30 cellular contexts compared by ENCODE assay signal in the genomic region with DNA sequence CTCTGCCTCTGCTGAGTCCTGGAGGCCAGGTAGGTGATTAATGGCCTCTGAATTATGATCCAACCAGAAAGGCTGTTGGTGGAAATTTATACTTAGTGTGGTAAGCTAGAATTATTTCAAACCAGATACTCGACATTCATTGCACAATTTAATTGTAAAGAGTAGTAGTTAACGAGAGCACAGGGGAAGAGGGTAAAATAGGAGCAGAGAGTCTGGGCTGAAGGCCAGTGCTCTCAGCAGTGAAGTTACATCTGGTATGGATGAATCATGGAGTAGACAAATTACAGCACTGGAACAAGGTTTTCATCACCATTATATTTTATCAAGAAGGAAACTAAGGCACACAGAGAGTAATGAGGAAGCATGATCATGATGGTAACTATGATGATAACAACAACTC.
A peak's percentile ranks its signal among the peaks of the same experiment; 100 is the strongest.
DNase-seq lines count a peak whose midpoint lies in the region; ATAC-seq and TF ChIP-seq lines count a peak whose summit lies in the region.
"Had no signal": no experiment of that assay in that cellular context is flagged by ENCODE, and none has a peak within 500 bp of the region (broad histone marks: within the 10 kb centered on the region; RNA-seq: fewer than 3 reads in every experiment).

No MANE protein-coding gene starts in this region.

- ATAC-seq in HG03108 (IDR thresholded peaks at IDR 0.05; ENCODE audit: unreplicated experiment), result no peak
- ATAC-seq in GM21360 (IDR thresholded peaks at IDR 0.05; ENCODE audit: unreplicated experiment), result no peak
- ATAC-seq: activated CD4-positive, CD25-positive, alpha-beta regulatory T cell treated with anti-CD3 and anti-CD28 coated beads, Interleukin-2, amount 50 U/mL, for 24 hours; gastroesophageal sphincter had no signal

- TF ChIP-seq CTCF in HFFc6 (IDR thresholded peaks at IDR 0.05) (no peak), brain microvascular endothelial cell (IDR thresholded peaks at IDR 0.05; ENCODE audit: low read depth, low read length, missing control alignments) (no peak)

- H3K27ac Mint-ChIP-seq in HFFc6, result no peak overlapping the region
- H3K27ac Mint-ChIP-seq: activated T-helper 1 cell treated with anti-CD3 and anti-CD28 coated beads, Interleukin-12 subunit alpha, Interleukin-12 subunit beta, Interleukin-2, Interleukin-4 antibody, amounts not matched to agents 30 ng/mL and 10 ng/mL and 1 ng/mL, durations not matched to agents 14 hours and 24 hours and 36 hours; CD4-positive, alpha-beta T cell; immature natural killer cell had no signal

- H3K36me3 Mint-ChIP-seq in HFFc6 (ENCODE audit: low read depth), result no peaks in the 10 kb centered on the region; the same call in 1 of the 2 replicates
- H3K36me3 Mint-ChIP-seq: immature natural killer cell had no signal

- H3K27me3 Mint-ChIP-seq in HFFc6 (ENCODE audit: insufficient read depth), result peaks cover 1% of the 10 kb centered on the region

- no peaks in the 10 kb centered on the region for H3K27me3 ChIP-seq in brain microvascular endothelial cell (replicated peaks)
- H3K27me3 ChIP-seq: ascending aorta, gastroesophageal sphincter had no signal

- H3K4me3 ChIP-seq in brain microvascular endothelial cell (ENCODE audit: low read depth, low read length), result no peak overlapping the region
- H3K4me3 ChIP-seq: ascending aorta, gastroesophageal sphincter, prostate gland, thoracic aorta had no signal

- no peak overlapping the region for H3K4me3 Mint-ChIP-seq in HFFc6
- H3K4me3 Mint-ChIP-seq: activated T-helper 1 cell treated with anti-CD3 and anti-CD28 coated beads, Interleukin-12 subunit alpha, Interleukin-12 subunit beta, Interleukin-2, Interleukin-4 antibody, amounts not matched to agents 30 ng/mL and 10 ng/mL and 1 ng/mL, durations not matched to agents 14 hours and 24 hours and 36 hours; CD4-positive, alpha-beta T cell; immature natural killer cell had no signal

- no peak overlapping the region for H3K27ac ChIP-seq in brain microvascular endothelial cell
- H3K27ac ChIP-seq: ascending aorta, epithelial cell of prostate, gastroesophageal sphincter, prostate gland, RWPE1, thoracic aorta had no signal

- in situ Hi-C loops in brain microvascular endothelial cell (cut with HindIII; ENCODE audit: low pct_ligation_motif_present, low sequenced_read_pairs), result no loop called here
- in situ Hi-C loops in ACHN (cut with HindIII; ENCODE audit: low pct_ligation_motif_present, low pct_unique_long_range_greater_than_20kb, low sequenced_read_pairs), result no loop called here

- DNase-seq in Ammon's horn (ENCODE audit: low spot score) (peak; percentile 41), HFFc6 (peak; percentile 30), brain microvascular endothelial cell (peak; percentile 15), iris pigment epithelial cell (ENCODE audit: low read depth) (peak; percentile 90), ACHN (no peak), NCI-H2171 (lab: John Stamatoyannopoulos, UW) (no peak)
- DNase-seq: activated CD4-positive, alpha-beta T cell treated with anti-CD3 and anti-CD28 coated beads, Interleukin-2, amount 50 U/mL, for 48 hours; activated naive CD4-positive, alpha-beta T cell treated with anti-CD3 and anti-CD28 coated beads, Interleukin-2, amount 50 U/mL, for 16 hours; CD4-positive, alpha-beta T cell; effector CD4-positive, alpha-beta T cell; H7; hypothalamus; immature natural killer cell; IMR-90; NCI-H1092; NCI-H1694 treated with DMSO at 0.1 percent for 48 hours; NCI-H2227 treated with DMSO at 0.1 percent for 48 hours; NCI-H748 treated with DMSO at 0.1 percent for 48 hours; stimulated activated naive CD4-positive, alpha-beta T cell treated with Interleukin-2 at 50 U/mL for 16 hours; T-helper 1 cell had no signal

- peaks cover 9% of the 10 kb centered on the region; the same call in 1 of the 2 replicates for H3K9me3 Mint-ChIP-seq in HFFc6
- H3K9me3 Mint-ChIP-seq: activated T-helper 1 cell treated with anti-CD3 and anti-CD28 coated beads, Interleukin-12 subunit alpha, Interleukin-12 subunit beta, Interleukin-2, Interleukin-4 antibody, amounts not matched to agents 30 ng/mL and 10 ng/mL and 1 ng/mL, durations not matched to agents 14 hours and 24 hours and 36 hours; CD4-positive, alpha-beta T cell had no signal

- no peaks in the 10 kb centered on the region for H3K36me3 ChIP-seq in brain microvascular endothelial cell (replicated peaks)
- H3K36me3 ChIP-seq: ascending aorta, gastroesophageal sphincter, prostate gland, thoracic aorta had no signal

- H3K4me1 Mint-ChIP-seq in HFFc6 (ENCODE audit: low read depth), result no peaks in the 10 kb centered on the region; the same call in 1 of the 2 replicates
- H3K4me1 Mint-ChIP-seq: immature natural killer cell had no signal

Comparison
In these comparisons a context has a peak if more than half of its experiments do, and no peak if none do; other contexts are left out.
1. DNase-seq: peak in Ammon's horn (single experiment), HFFc6 (single experiment), brain microvascular endothelial cell (single experiment) and iris pigment epithelial cell (single experiment); none in ACHN (single experiment) and NCI-H2171 (single experiment).